In genomic region chr20:21554376-21554890, GRCh38 we compare ENCODE assay signal across 28 cellular contexts. TPM values are rescaled to one million over a fixed set of nuclear protein-coding genes. Genes with fewer than 3 reads are reported as not detected.
"Had no signal": no experiment of that assay in that cellular context is flagged by ENCODE, and none has a peak within 500 bp of the region (broad histone marks: within the 10 kb centered on the region; RNA-seq: fewer than 3 reads in every experiment).

No MANE protein-coding gene starts in this region.

- H3K4me1 Mint-ChIP-seq: natural killer cell had no signal

- H3K27ac Mint-ChIP-seq: activated CD4-positive, alpha-beta memory T cell treated with anti-CD3 and anti-CD28 coated beads for 36 hours; activated CD4-positive, alpha-beta T cell treated with anti-CD3 and anti-CD28 coated beads, Interleukin-2, amount 10 ng/mL, durations not matched to agents 24 days and 14 days; activated T-helper 2 cell treated with anti-CD3 and anti-CD28 coated beads, Interferon-gamma antibody, Interleukin-2, Interleukin-4, amounts not matched to agents 10 μg/mL and 5 μg/mL and 100 μg/mL, durations not matched to agents 14 hours and 24 hours and 36 hours; memory B cell; natural killer cell; neural progenitor cell had no signal

- H3K9ac ChIP-seq: neural progenitor cell, parathyroid adenoma had no signal

- H3K4me3 ChIP-seq: colonic mucosa, gastroesophageal sphincter, neural progenitor cell, spleen, thoracic aorta, uterus had no signal

- H3K27me3 Mint-ChIP-seq: activated CD4-positive, alpha-beta memory T cell treated with anti-CD3 and anti-CD28 coated beads for 36 hours; activated CD4-positive, alpha-beta T cell treated with anti-CD3 and anti-CD28 coated beads, Interleukin-2, amount 10 ng/mL, durations not matched to agents 24 days and 14 days had no signal

- H3K4me1 ChIP-seq: colonic mucosa, gastroesophageal sphincter, neural progenitor cell, parathyroid adenoma, spleen, uterus had no signal

- DNase-seq: activated CD4-positive, alpha-beta memory T cell treated with anti-CD3 and anti-CD28 coated beads for 36 hours; activated CD4-positive, alpha-beta T cell treated with anti-CD3 and anti-CD28 coated beads, Interleukin-2, amount 10 ng/mL, durations not matched to agents 24 days and 14 days; activated CD4-positive, CD25-positive, alpha-beta regulatory T cell treated with anti-CD3 and anti-CD28 coated beads, Interleukin-2, amount 50 U/mL, for 72 hours; activated T-cell treated with anti-CD3 and anti-CD28 coated beads, Interleukin-2, amount 50 U/mL, for 4 hours; cerebellar nuclear complex; colonic mucosa; natural killer cell; occipital lobe; spleen; stimulated activated naive CD4-positive, alpha-beta T cell treated with Interleukin-2 at 50 U/mL for 16 hours; T-helper 2 cell; trophoblast cell; uterus had no signal

- H3K27ac ChIP-seq: colonic mucosa, gastroesophageal sphincter, neural progenitor cell, parathyroid adenoma, thoracic aorta, uterus had no signal

- H3K9me3 ChIP-seq: colonic mucosa, gastroesophageal sphincter, spleen, thoracic aorta, uterus had no signal

- H3K4me3 Mint-ChIP-seq: activated CD4-positive, alpha-beta memory T cell treated with anti-CD3 and anti-CD28 coated beads for 36 hours; activated CD4-positive, alpha-beta T cell treated with anti-CD3 and anti-CD28 coated beads, Interleukin-2, amount 10 ng/mL, durations not matched to agents 24 days and 14 days; activated naive CD4-positive, alpha-beta T cell treated with anti-CD3 and anti-CD28 coated beads, Interleukin-2, amount 50 U/mL, for 24 hours; activated T-cell treated with anti-CD3 and anti-CD28 coated beads, Interleukin-2, amount 50 U/mL, for 4 hours; memory B cell; natural killer cell; neural progenitor cell had no signal

- H3K27me3 ChIP-seq: colonic mucosa, neural progenitor cell, uterus had no signal

- ATAC-seq: activated T-cell treated with anti-CD3 and anti-CD28 coated beads, Interleukin-2, amount 50 U/mL, for 4 hours; gastroesophageal sphincter; natural killer cell; right cardiac atrium had no signal

- H3K36me3 Mint-ChIP-seq: activated CD4-positive, alpha-beta memory T cell treated with anti-CD3 and anti-CD28 coated beads for 36 hours; activated naive CD4-positive, alpha-beta T cell treated with anti-CD3 and anti-CD28 coated beads, Interleukin-2, amount 50 U/mL, for 24 hours; memory B cell; natural killer cell; neural progenitor cell had no signal

- H3K36me3 ChIP-seq: colonic mucosa, gastroesophageal sphincter, neural progenitor cell, spleen, thoracic aorta, uterus had no signal

- H3K9me3 Mint-ChIP-seq: activated CD4-positive, alpha-beta memory T cell treated with anti-CD3 and anti-CD28 coated beads for 36 hours; activated CD4-positive, alpha-beta T cell treated with anti-CD3 and anti-CD28 coated beads, Interleukin-2, amount 10 ng/mL, durations not matched to agents 24 days and 14 days; activated naive CD4-positive, alpha-beta T cell treated with anti-CD3 and anti-CD28 coated beads, Interleukin-2, amount 50 U/mL, for 24 hours; activated T-cell treated with anti-CD3 and anti-CD28 coated beads, Interleukin-2, amount 50 U/mL, for 4 hours; activated T-helper 2 cell treated with anti-CD3 and anti-CD28 coated beads, Interferon-gamma antibody, Interleukin-2, Interleukin-4, amounts not matched to agents 10 μg/mL and 5 μg/mL and 100 μg/mL, durations not matched to agents 14 hours and 24 hours and 36 hours; natural killer cell; neural progenitor cell had no signal

RNA-seq across cellular contexts. Expression of gene NKX2-2, which starts 40.6 kb away (rescaled TPM):
- total RNA-seq: activated CD4-positive, alpha-beta memory T cell treated with anti-CD3 and anti-CD28 coated beads for 36 hours; activated CD4-positive, alpha-beta T cell treated with anti-CD3 and anti-CD28 coated beads, Interleukin-2, amount 10 ng/mL, durations not matched to agents 24 days and 14 days; activated T-cell treated with anti-CD3 and anti-CD28 coated beads, Interleukin-2, amount 50 U/mL, for 4 hours; activated T-helper 2 cell treated with anti-CD3 and anti-CD28 coated beads, Interferon-gamma antibody, Interleukin-2, Interleukin-4, amounts not matched to agents 10 μg/mL and 5 μg/mL and 100 μg/mL, durations not matched to agents 14 hours and 24 hours and 36 hours; bronchial epithelial cell; endothelial cell of umbilical vein; fibroblast of lung; fibroblast of villous mesenchyme; gastroesophageal sphincter; kidney epithelial cell; lower leg skin; natural killer cell; pulmonary artery endothelial cell; right cardiac atrium; spleen; uterus had no signal
